In genomic region chr5:116799401-116799800, GRCh38 we compare ENCODE assay signal across 14 cellular contexts.
DNase-seq lines count a peak whose midpoint lies in the region; ATAC-seq, FAIRE-seq and TF ChIP-seq lines count a peak whose summit lies in the region.
"Had no signal": no experiment of that assay in that cellular context is flagged by ENCODE, and none has a peak within 500 bp of the region (broad histone marks: within the 10 kb centered on the region; RNA-seq: fewer than 3 reads in every experiment).

No MANE protein-coding gene starts in this region.

- no peak overlapping the region for H3K27ac ChIP-seq in GM23338 (ENCODE audit: low read depth)
- H3K27ac ChIP-seq in K562 (ENCODE audit: extremely low read depth, low read depth, low read length): no peak overlapping the region
- H3K27ac ChIP-seq in right lobe of liver: no peak overlapping the region
- H3K27ac ChIP-seq: A549 had no signal

- H3K9me3 ChIP-seq in K562 (replicated peaks; ENCODE audit: control insufficient read depth, insufficient read depth, low read depth, low read length): no peaks in the 10 kb centered on the region
- H3K9me3 ChIP-seq in right lobe of liver: no peaks in the 10 kb centered on the region
- H3K9me3 ChIP-seq: A549, Caco-2 had no signal

- intact Hi-C loops in K562 (cut with micrococcal nuclease) (no loop called here), right lobe of liver (cut with DNase I) (no loop called here)

- H3K9ac ChIP-seq in K562 (ENCODE audit: insufficient read depth in 1 of 2, low read depth in 2 of 2, low read length in 2 of 2): no peak overlapping the region

- no peak overlapping the region for H3K4me3 Mint-ChIP-seq in GM23338
- H3K4me3 Mint-ChIP-seq: CD8-positive, alpha-beta memory T cell; H9 had no signal

- H3K9me2 ChIP-seq in GM23338 (ENCODE audit: insufficient read depth): no peaks in the 10 kb centered on the region

- H3K27me3 ChIP-seq in GM23338 (ENCODE audit: insufficient read depth): no peaks in the 10 kb centered on the region
- no peaks in the 10 kb centered on the region; a peak in 1 of 5 replicates for H3K27me3 ChIP-seq in K562 (ENCODE audit: control insufficient read depth in 2 of 2, insufficient read depth in 2 of 2, low read length in 2 of 2)
- H3K27me3 ChIP-seq in right lobe of liver: no peaks in the 10 kb centered on the region

- no TSS peak for BruUV-seq in K562 (replicated peaks; lab: Mats Ljungman, UMichigan)

- in situ Hi-C loops in K562 (cut with MboI): no loop called here

- no peak overlapping the region for H3K27ac Mint-ChIP-seq in GM23338
- H3K27ac Mint-ChIP-seq: CD8-positive, alpha-beta memory T cell; H9 had no signal

- H3K4me1 Mint-ChIP-seq in GM23338: no peaks in the 10 kb centered on the region
- H3K4me1 Mint-ChIP-seq: CD8-positive, alpha-beta memory T cell had no signal

- CTCF ChIA-PET in K562 (lab: Yijun Ruan, JAX; ENCODE audit: low intra/inter-chr PET ratio): no interaction called here

- H3K79me2 ChIP-seq in GM23338 (replicated peaks; ENCODE audit: insufficient read depth) (no peaks in the 10 kb centered on the region), K562 (ENCODE audit: control insufficient read depth, insufficient read depth, low read length) (no peaks in the 10 kb centered on the region)

- H3K4me2 ChIP-seq in GM23338 (no peak overlapping the region), K562 (ENCODE audit: insufficient read depth, low read length) (no peak overlapping the region)
- H3K4me2 ChIP-seq: A549 had no signal

- ATAC-seq in GM23338: no peak
- ATAC-seq in K562: no peak
- peak in 3 of 4 donors; percentile 49 to 88 (median 88) for ATAC-seq in right lobe of liver
- ATAC-seq in GM19397 (IDR thresholded peaks at IDR 0.05; ENCODE audit: unreplicated experiment): no peak
- ATAC-seq: A549 had no signal

- TF ChIP-seq POLR2A in K562 (conservative IDR thresholded peaks at IDR 0.05) (no peak), right lobe of liver (IDR thresholded peaks at IDR 0.05) (no peak)

- no peak for TF ChIP-seq EP300 in K562 (IDR thresholded peaks at IDR 0.05; ENCODE audit: low read length)

- TF ChIP-seq CTCF in GM23338 (conservative IDR thresholded peaks at IDR 0.05; ENCODE audit: low read depth in 2 of 2): no peak
- TF ChIP-seq CTCF in K562 (IDR thresholded peaks at IDR 0.05 in 2 of 3, conservative IDR thresholded peaks at IDR 0.05 in 1 of 3; ENCODE audit: insufficient read depth in 2 of 3, low read depth in 1 of 3, low read length in 3 of 3): no peak
- no peak for TF ChIP-seq CTCF in right lobe of liver (IDR thresholded peaks at IDR 0.05)

- H3K36me3 ChIP-seq in GM23338 (ENCODE audit: insufficient read depth) (no peaks in the 10 kb centered on the region), K562 (ENCODE audit: control insufficient read depth, insufficient read depth, low read length) (no peaks in the 10 kb centered on the region), right lobe of liver (no peaks in the 10 kb centered on the region)

- no peak for FAIRE-seq in K562 (lab: Jason Lieb, UNC)
- FAIRE-seq: A549, GM19239 had no signal

- H2AFZ ChIP-seq in GM23338 (peak overlapping the region; percentile 6; the same call in 1 of the 2 replicates), K562 (ENCODE audit: low read depth, low read length) (no peak overlapping the region)

- H4K20me1 ChIP-seq in GM23338 (replicated peaks; ENCODE audit: insufficient read depth) (no peaks in the 10 kb centered on the region), K562 (replicated peaks; ENCODE audit: control insufficient read depth, insufficient read depth, low read length) (no peaks in the 10 kb centered on the region)

- H3K9me3 Mint-ChIP-seq in GM23338: no peaks in the 10 kb centered on the region
- H3K9me3 Mint-ChIP-seq: H9 had no signal

- POLR2A ChIA-PET in K562 (lab: Yijun Ruan, JAX): no interaction called here

- DNase-seq in GM23338 (ENCODE audit: low spot score) (no peak), HuH-7 (ENCODE audit: low spot score) (peak; percentile 54), K562 (ENCODE audit: extremely low read depth in 1 of 4, low spot score in 3 of 4) (no peak), right lobe of liver (no peak), DMS153 (lab: John Stamatoyannopoulos, UW) (no peak), NCI-H2029 (lab: John Stamatoyannopoulos, UW) (no peak)
- DNase-seq: CD8-positive, alpha-beta memory T cell; DMS53; GF-D8; H9 had no signal

- no peak for TF ChIP-seq RAD21 in K562 (CRISPR knock-in tag; conservative IDR thresholded peaks at IDR 0.05 in 1 of 2, IDR thresholded peaks at IDR 0.05 in 1 of 2)

- H3K4me3 ChIP-seq in GM23338 (no peak overlapping the region), K562 (no peak overlapping the region), right lobe of liver (no peak overlapping the region)
- H3K4me3 ChIP-seq: A549 had no signal

- no peaks in the 10 kb centered on the region for H3K36me3 Mint-ChIP-seq in GM23338 (ENCODE audit: low read depth)
- H3K36me3 Mint-ChIP-seq: CD8-positive, alpha-beta memory T cell had no signal

- H3K9me1 ChIP-seq in K562 (ENCODE audit: control insufficient read depth, insufficient read depth, low read length): no peaks in the 10 kb centered on the region

- H3K27me3 Mint-ChIP-seq in GM23338 (ENCODE audit: insufficient read depth, low read depth, poor library complexity): peaks cover 2% of the 10 kb centered on the region
- H3K27me3 Mint-ChIP-seq: CD8-positive, alpha-beta memory T cell had no signal

- H3F3A ChIP-seq in GM23338 (replicated peaks; ENCODE audit: low read depth): no peaks in the 10 kb centered on the region

- 3% methylated on average over 3 of the region's 3 CpGs for WGBS in K562 (ENCODE audit: insufficient coverage, low coverage, missing lambda C conversion rate)
- 89% methylated on average over 3 of the region's 3 CpGs for WGBS in right lobe of liver (ENCODE audit: insufficient coverage, low coverage, low lambda C conversion rate, missing lambda C conversion rate)

- H3K4me1 ChIP-seq in GM23338 (ENCODE audit: insufficient read depth) (no peaks in the 10 kb centered on the region), K562 (replicated peaks in 1 of 2; ENCODE audit: control insufficient read depth in 2 of 2, insufficient read depth in 2 of 2, low read length in 2 of 2) (no peaks in the 10 kb centered on the region), right lobe of liver (no peaks in the 10 kb centered on the region)
- H3K4me1 ChIP-seq: A549 had no signal

TF ChIP-seq in GM23338, 12 proteins besides CTCF, POLR2A, EP300 and RAD21:
- TF ChIP-seq EZH2 (IDR thresholded peaks at IDR 0.05; ENCODE audit: low read depth, unreplicated experiment) (no peak), JUNB (IDR thresholded peaks at IDR 0.05; ENCODE audit: unreplicated experiment) (no peak), STAT1 (IDR thresholded peaks at IDR 0.05; ENCODE audit: unreplicated experiment) (no peak)
TF ChIP-seq in GM23338: peak in this region for 0.

Comparison
In these comparisons a context has a peak if more than half of its experiments do, and no peak if none do; other contexts are left out.
1. ATAC-seq: peak in right lobe of liver (3 of 4); none in GM23338 (single experiment), K562 (single experiment) and GM19397 (single experiment).